ENCODE assay signal across 24 cellular contexts in the genomic region with DNA sequence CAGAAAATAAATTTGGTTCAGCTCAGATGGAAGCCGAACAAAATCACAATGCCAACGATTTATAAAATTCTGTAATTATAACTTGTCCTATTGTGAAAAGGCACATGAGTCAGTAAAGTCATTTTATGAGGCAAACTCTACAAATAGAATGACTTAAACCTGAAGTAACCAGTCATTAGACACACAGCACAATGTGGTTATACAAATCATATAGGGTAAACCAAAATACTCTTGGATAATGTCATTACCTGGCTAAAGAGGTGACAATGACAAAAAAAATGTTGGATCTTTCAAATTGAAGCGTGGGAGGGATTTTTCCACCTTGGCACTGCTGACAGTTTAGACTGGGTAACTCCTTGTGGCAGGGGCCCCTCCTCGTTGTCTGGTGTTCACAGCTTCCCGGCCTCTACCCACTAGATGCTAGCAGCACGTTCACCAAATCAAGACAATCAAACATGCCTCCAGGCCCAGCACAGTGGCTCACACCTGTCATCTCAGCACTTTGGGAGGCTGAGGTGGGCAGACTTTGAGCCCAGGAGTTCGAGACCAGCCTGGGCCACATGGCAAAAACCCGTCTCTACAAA. TPM values are rescaled to one million over a fixed set of nuclear protein-coding genes. Genes with fewer than 3 reads are reported as not detected.
A peak's percentile ranks its signal among the peaks of the same experiment; 100 is the strongest.
DNase-seq lines count a peak whose midpoint lies in the region; ATAC-seq, FAIRE-seq and TF ChIP-seq lines count a peak whose summit lies in the region.
"Had no signal": no experiment of that assay in that cellular context is flagged by ENCODE, and none has a peak within 500 bp of the region (broad histone marks: within the 10 kb centered on the region; RNA-seq: fewer than 3 reads in every experiment).

No MANE protein-coding gene starts in this region.

- no peak overlapping the region for H2AFZ ChIP-seq in K562 (ENCODE audit: low read depth, low read length)
- H2AFZ ChIP-seq: GM23338 had no signal

- H3K36me3 Mint-ChIP-seq in activated CD8-positive, alpha-beta T cell treated with anti-CD3 and anti-CD28 coated beads for 36 hours (ENCODE audit: low read depth): no peaks in the 10 kb centered on the region
- no peaks in the 10 kb centered on the region for H3K36me3 Mint-ChIP-seq in activated CD8-positive, alpha-beta T cell treated with anti-CD3 and anti-CD28 coated beads, Interleukin-2, amount 10 ng/mL, durations not matched to agents 7 days and 5 days (ENCODE audit: low read depth)

- no peaks in the 10 kb centered on the region for H3K36me3 ChIP-seq in HEK293 (ENCODE audit: control insufficient read depth in 2 of 2, insufficient read depth in 1 of 2, low read length in 2 of 2)
- no peaks in the 10 kb centered on the region for H3K36me3 ChIP-seq in K562 (ENCODE audit: control insufficient read depth, insufficient read depth, low read length)

- H3K9ac ChIP-seq in K562 (ENCODE audit: insufficient read depth in 1 of 2, low read depth in 2 of 2, low read length in 2 of 2): no peak overlapping the region

- H3K4me3 ChIP-seq in AG04450 (ENCODE audit: low read depth, low read length) (no peak overlapping the region), HEK293 (ENCODE audit: low read depth, low read length) (no peak overlapping the region), K562 (no peak overlapping the region)
- H3K4me3 ChIP-seq: GM23338 had no signal

- H3K9me3 Mint-ChIP-seq in activated CD8-positive, alpha-beta T cell treated with anti-CD3 and anti-CD28 coated beads for 36 hours: peaks cover 6% of the 10 kb centered on the region
- no peaks in the 10 kb centered on the region for H3K9me3 Mint-ChIP-seq in activated CD8-positive, alpha-beta T cell treated with anti-CD3 and anti-CD28 coated beads, Interleukin-2, amount 10 ng/mL, durations not matched to agents 7 days and 5 days (ENCODE audit: insufficient read depth)

- BruUV-seq in K562 (replicated peaks; lab: Mats Ljungman, UMichigan): no TSS peak

- no peak for TF ChIP-seq CTCF in activated CD8-positive, alpha-beta T cell treated with anti-CD3 and anti-CD28 coated beads for 36 hours (IDR thresholded peaks at IDR 0.05)
- TF ChIP-seq CTCF in AG04450 (IDR thresholded peaks at IDR 0.05; ENCODE audit: low read depth, low read length): no peak
- TF ChIP-seq CTCF in HEK293 (tag by site-specific recombination; IDR thresholded peaks at IDR 0.05): no peak
- no peak for TF ChIP-seq CTCF in K562 (IDR thresholded peaks at IDR 0.05 in 2 of 3, conservative IDR thresholded peaks at IDR 0.05 in 1 of 3; ENCODE audit: insufficient read depth in 2 of 3, low read depth in 1 of 3, low read length in 3 of 3)

- H3K4me2 ChIP-seq in K562 (ENCODE audit: insufficient read depth, low read length): no peak overlapping the region
- H3K4me2 ChIP-seq: GM23338 had no signal

- TF ChIP-seq POLR2A in K562 (conservative IDR thresholded peaks at IDR 0.05): no peak

- H3K79me2 ChIP-seq in K562 (ENCODE audit: control insufficient read depth, insufficient read depth, low read length): no peaks in the 10 kb centered on the region

- in situ Hi-C loops in K562 (cut with MboI): loop anchor here (25.0 kb wide), 2 partner anchors 611 to 836 kb away; a partner anchor contains a TSS

- H4K20me1 ChIP-seq in K562 (replicated peaks; ENCODE audit: control insufficient read depth, insufficient read depth, low read length): 0 out of 2 replicates have a peak, but pooled peaks cover 4% of the 10 kb centered on the region

- H3K4me3 Mint-ChIP-seq in activated CD8-positive, alpha-beta T cell treated with anti-CD3 and anti-CD28 coated beads for 36 hours: no peak overlapping the region
- no peak overlapping the region for H3K4me3 Mint-ChIP-seq in activated CD8-positive, alpha-beta T cell treated with anti-CD3 and anti-CD28 coated beads, Interleukin-2, amount 10 ng/mL, durations not matched to agents 7 days and 5 days
- H3K4me3 Mint-ChIP-seq: GM23338 had no signal

- H3K4me1 Mint-ChIP-seq in activated CD8-positive, alpha-beta T cell treated with anti-CD3 and anti-CD28 coated beads for 36 hours (ENCODE audit: low read depth): peaks cover 3% of the 10 kb centered on the region
- peaks cover 6% of the 10 kb centered on the region for H3K4me1 Mint-ChIP-seq in activated CD8-positive, alpha-beta T cell treated with anti-CD3 and anti-CD28 coated beads, Interleukin-2, amount 10 ng/mL, durations not matched to agents 7 days and 5 days (ENCODE audit: low read depth)
- H3K4me1 Mint-ChIP-seq: GM23338 had no signal

- H3K9me3 ChIP-seq in AG04450 (ENCODE audit: control insufficient read depth, insufficient read depth, low read length) (peaks cover 8% of the 10 kb centered on the region), HEK293 (ENCODE audit: control insufficient read depth, insufficient read depth, low read depth, low read length) (no peaks in the 10 kb centered on the region), K562 (replicated peaks; ENCODE audit: control insufficient read depth, insufficient read depth, low read depth, low read length) (peaks cover 3% of the 10 kb centered on the region; the same call in 1 of the 2 replicates)

- H3K27ac ChIP-seq in AG04450 (ENCODE audit: low read depth, low read length): peak overlapping the region; percentile 21
- H3K27ac ChIP-seq in HEK293 (ENCODE audit: extremely low read depth, low read depth, low read length): no peak overlapping the region
- no peak overlapping the region for H3K27ac ChIP-seq in K562 (ENCODE audit: extremely low read depth, low read depth, low read length)
- H3K27ac ChIP-seq: C4-2B had no signal

- POLR2A ChIA-PET in activated CD8-positive, alpha-beta T cell treated with anti-CD3 and anti-CD28 coated beads for 36 hours (lab: Charles Lee): no interaction called here
- POLR2A ChIA-PET in activated CD8-positive, alpha-beta T cell treated with anti-CD3 and anti-CD28 coated beads, Interleukin-2, amount 10 ng/mL, durations not matched to agents 7 days and 5 days (lab: Charles Lee): no interaction called here
- POLR2A ChIA-PET in AG04450 (lab: Yijun Ruan, JAX): no interaction called here
- POLR2A ChIA-PET in HEK293 (lab: Yijun Ruan, JAX): no interaction called here
- POLR2A ChIA-PET in K562 (lab: Yijun Ruan, JAX): no interaction called here

- peak; percentile 34 for ATAC-seq in activated CD8-positive, alpha-beta T cell treated with anti-CD3 and anti-CD28 coated beads for 36 hours
- ATAC-seq in activated CD8-positive, alpha-beta T cell treated with anti-CD3 and anti-CD28 coated beads, Interleukin-2, amount 10 ng/mL, durations not matched to agents 7 days and 5 days: no peak
- ATAC-seq in K562: no peak
- ATAC-seq: GM23338, HCT116 had no signal

- H3K27me3 ChIP-seq in AG04450 (ENCODE audit: control insufficient read depth, insufficient read depth, low read length): peaks cover 59% of the 10 kb centered on the region
- H3K27me3 ChIP-seq in K562 (ENCODE audit: control insufficient read depth in 2 of 2, insufficient read depth in 2 of 2, low read length in 2 of 2): peaks cover 72 to 81% of the 10 kb centered on the region in 2 experiments

- no peak for DNase-seq in activated CD8-positive, alpha-beta T cell treated with anti-CD3 and anti-CD28 coated beads for 36 hours
- no peak for DNase-seq in activated CD8-positive, alpha-beta T cell treated with anti-CD3 and anti-CD28 coated beads, Interleukin-2, amount 10 ng/mL, durations not matched to agents 7 days and 5 days
- DNase-seq in AG04450 (ENCODE audit: low read depth, low spot score) (no peak), K562 (ENCODE audit: extremely low read depth in 1 of 4, low spot score in 3 of 4) (no peak), NCI-H82 treated with DMSO at 0.1 percent for 48 hours (lab: John Stamatoyannopoulos, UW; ENCODE audit: unreplicated experiment) (no peak), H4 (ENCODE audit: low spot score) (no peak), NCI-H345 treated with DMSO at 0.1 percent for 48 hours (lab: John Stamatoyannopoulos, UW; ENCODE audit: unreplicated experiment) (no peak)
- DNase-seq: NCI-H1092 treated with DMSO at 0.1 percent for 48 hours, NCI-H146, NCI-H2029 treated with DMSO at 0.1 percent for 48 hours, NCI-H2171 treated with DMSO at 0.1 percent for 48 hours, NCI-H446 treated with DMSO at 0.1 percent for 48 hours, NCI-H69, OCI-M1, SHP77 had no signal

- WGBS in K562 (ENCODE audit: insufficient coverage, low coverage, missing lambda C conversion rate): 4% methylated on average over 8 of the region's 8 CpGs

- H3K4me1 ChIP-seq in HEK293 (ENCODE audit: control insufficient read depth, insufficient read depth, low read length) (no peaks in the 10 kb centered on the region), K562 (replicated peaks in 1 of 2; ENCODE audit: control insufficient read depth in 2 of 2, insufficient read depth in 2 of 2, low read length in 2 of 2) (peaks cover 0 to 4% of the 10 kb centered on the region in 2 experiments; a peak in 1 of 5 replicates)

- CTCF ChIA-PET in activated CD8-positive, alpha-beta T cell treated with anti-CD3 and anti-CD28 coated beads for 36 hours (lab: Charles Lee): interaction anchor here (1.3 to 3.8 kb wide), 2 partner anchors 11 to 13 kb away, joined by 3 to 25 read pairs; no protein-coding TSS in a partner anchor
- CTCF ChIA-PET in activated CD8-positive, alpha-beta T cell treated with anti-CD3 and anti-CD28 coated beads, Interleukin-2, amount 10 ng/mL, durations not matched to agents 7 days and 5 days (lab: Charles Lee): interaction anchor here (3.1 kb wide), 1 partner anchor 10 kb away, joined by 14 read pairs; no protein-coding TSS in a partner anchor
- CTCF ChIA-PET in AG04450 (lab: Charles Lee) (no interaction called here), HEK293 (lab: Yijun Ruan, JAX) (interaction anchor here (0.5 to 2.5 kb wide), 3 partner anchors 11 to 711 kb away, joined by 3 to 10 read pairs (median 3); no protein-coding TSS in a partner anchor), K562 (lab: Yijun Ruan, JAX; ENCODE audit: low intra/inter-chr PET ratio) (no interaction called here)

- H3K27ac Mint-ChIP-seq in activated CD8-positive, alpha-beta T cell treated with anti-CD3 and anti-CD28 coated beads for 36 hours: no peak overlapping the region
- H3K27ac Mint-ChIP-seq in activated CD8-positive, alpha-beta T cell treated with anti-CD3 and anti-CD28 coated beads, Interleukin-2, amount 10 ng/mL, durations not matched to agents 7 days and 5 days: no peak overlapping the region
- H3K27ac Mint-ChIP-seq: GM23338 had no signal

- no peaks in the 10 kb centered on the region for H3K9me1 ChIP-seq in K562 (ENCODE audit: control insufficient read depth, insufficient read depth, low read length)

- TF ChIP-seq EP300 in K562 (IDR thresholded peaks at IDR 0.05; ENCODE audit: low read length): no peak

- intact Hi-C loops in activated CD8-positive, alpha-beta T cell treated with anti-CD3 and anti-CD28 coated beads for 36 hours (cut with micrococcal nuclease): no loop called here
- intact Hi-C loops in K562 (cut with micrococcal nuclease): no loop called here

- TF ChIP-seq RAD21 in K562 (CRISPR knock-in tag; conservative IDR thresholded peaks at IDR 0.05 in 1 of 2, IDR thresholded peaks at IDR 0.05 in 1 of 2): no peak

- FAIRE-seq in K562 (lab: Jason Lieb, UNC): no peak
- FAIRE-seq: D721Med, GM12891, GM19239 had no signal

- H3K27me3 Mint-ChIP-seq in activated CD8-positive, alpha-beta T cell treated with anti-CD3 and anti-CD28 coated beads for 36 hours: peaks cover 57% of the 10 kb centered on the region
- peaks cover 49% of the 10 kb centered on the region for H3K27me3 Mint-ChIP-seq in activated CD8-positive, alpha-beta T cell treated with anti-CD3 and anti-CD28 coated beads, Interleukin-2, amount 10 ng/mL, durations not matched to agents 7 days and 5 days (ENCODE audit: low read depth)

RNA-seq across cellular contexts. Expression of a gene that starts 5.0 kb away (rescaled TPM):
- total RNA-seq in activated CD8-positive, alpha-beta T cell treated with anti-CD3 and anti-CD28 coated beads for 36 hours: not detected
- total RNA-seq in activated CD8-positive, alpha-beta T cell treated with anti-CD3 and anti-CD28 coated beads, Interleukin-2, amount 10 ng/mL, durations not matched to agents 7 days and 5 days: not detected
- polyA plus RNA-seq in AG04450 (2011; rRNA removed) (not detected in 2 replicates), K562 (2011; rRNA removed) (not detected in 2 replicates), K562 (2014; fragmentation: Illumina TruSeq; extraction: Trizol) (not detected in 2 replicates), K562 (2014; fragmentation: Nextera tagmentation; extraction: Ambion mirVana) (not detected), K562 (2014; rRNA removed) (not detected in 2 replicates)
- not detected in 2 replicates for polyA minus RNA-seq in AG04450 (2011; rRNA and poly(A)+ RNA removed)
- not detected in 2 replicates for total RNA-seq in K562 (2011; cell fraction: chromatin; rRNA removed; ENCODE audit: low replicate concordance)
- total RNA-seq in K562 (2011; cell fraction: nucleolus; rRNA removed): not detected in 2 replicates
- not detected in 2 replicates for total RNA-seq in K562 (2011; cell fraction: nucleoplasm; rRNA removed)
- total RNA-seq in K562 (2014; rRNA removed) (not detected in 2 replicates), K562 (2014; rRNA removed; fragmentation: Illumina TruSeq; extraction: Trizol) (not detected in 2 replicates), K562 (2015; rRNA removed; fragmentation: Illumina TruSeq; extraction: Trizol) (not detected in 2 replicates), K562 (2021) (not detected in 2 replicates)
- not detected in 2 replicates for polyA plus RNA-seq in K562 (2011; cell fraction: cytosol; rRNA removed)
- not detected in 2 replicates for polyA plus RNA-seq in K562 (2011; cell fraction: nucleus; rRNA removed)
- polyA plus RNA-seq in K562 (2012): not detected in 2 replicates
- polyA minus RNA-seq in K562 (2011; rRNA and poly(A)+ RNA removed): not detected in 2 replicates
- polyA minus RNA-seq in K562 (2011; cell fraction: cytosol; rRNA and poly(A)+ RNA removed): not detected in 2 replicates
- not detected in 2 replicates for polyA minus RNA-seq in K562 (2011; cell fraction: nucleus; rRNA and poly(A)+ RNA removed)
- not detected in 2 replicates for total RNA-seq in H4 (2014; rRNA removed; shearing (Covaris generic))
- total RNA-seq: GM23338, LHCN-M2, RPMI7951 had no signal
- polyA plus RNA-seq: GM23338 had no signal

Comparison
In these comparisons a context has a peak if more than half of its experiments do, and no peak if none do; other contexts are left out.
1. CTCF ChIA-PET loops: an anchor here in activated CD8-positive, alpha-beta T cell treated with anti-CD3 and anti-CD28 coated beads for 36 hours (1.3 to 3.8 kb wide), activated CD8-positive, alpha-beta T cell treated with anti-CD3 and anti-CD28 coated beads, Interleukin-2, amount 10 ng/mL, durations not matched to agents 7 days and 5 days (3.1 kb wide) and HEK293 (0.5 to 2.5 kb wide); none called in AG04450 and K562.